18 cellular contexts compared by ENCODE assay signal in the genomic region with DNA sequence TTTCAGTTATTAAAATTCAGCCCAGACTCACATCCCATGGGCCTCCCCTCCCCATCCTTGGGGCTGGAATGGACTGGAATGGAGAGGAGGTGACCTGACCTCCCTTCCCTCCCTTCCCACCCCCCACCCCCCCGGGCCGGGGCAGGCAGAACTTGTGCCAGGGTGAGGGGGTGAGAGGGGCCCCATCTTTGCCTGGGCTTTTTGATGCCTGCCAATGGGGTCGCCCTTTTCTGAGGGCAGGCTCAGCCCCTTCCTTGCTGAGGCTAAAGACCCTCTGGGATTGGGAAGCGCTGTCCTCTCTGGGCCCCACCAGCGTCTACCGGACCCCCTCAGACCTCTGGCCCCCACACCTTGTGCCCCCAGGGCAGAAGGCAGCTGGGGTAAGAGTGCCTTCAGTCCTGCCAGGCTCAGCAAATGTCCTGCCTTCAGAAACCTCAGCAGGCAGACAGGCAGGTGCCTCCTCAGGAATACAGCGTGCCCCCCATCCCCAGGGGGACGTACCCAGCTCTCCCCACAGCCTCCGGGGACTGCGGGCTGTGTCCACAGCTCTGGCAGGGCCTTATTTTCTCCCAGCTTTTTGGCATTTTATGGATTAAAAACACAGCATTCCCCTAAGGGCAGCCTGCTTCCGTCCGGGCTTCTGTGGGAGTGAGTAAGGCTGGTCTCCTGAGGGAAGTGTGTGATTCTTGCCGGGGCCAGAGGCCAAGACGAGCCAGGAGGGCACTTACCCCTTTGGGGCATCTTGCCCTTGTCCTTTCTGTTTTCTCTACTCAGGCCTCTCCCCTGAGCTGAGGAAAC. TPM values are rescaled to one million over a fixed set of nuclear protein-coding genes. Genes with fewer than 3 reads are reported as not detected.
"Had no signal": no experiment of that assay in that cellular context is flagged by ENCODE, and none has a peak within 500 bp of the region (broad histone marks: within the 10 kb centered on the region; RNA-seq: fewer than 3 reads in every experiment).

No MANE protein-coding gene starts in this region.

- H3K27ac ChIP-seq: cardiac muscle cell, epithelial cell of prostate, foreskin keratinocyte, prostate gland, skin epidermis, suprapubic skin, vagina, VCaP had no signal

- H3K27me3 ChIP-seq: foreskin keratinocyte, suprapubic skin, vagina had no signal

- H3K36me3 ChIP-seq: cardiac muscle cell, prostate gland, suprapubic skin, vagina had no signal

- H3K4me3 ChIP-seq: cardiac muscle cell, lung, prostate gland, skin epidermis, vagina had no signal

- H3K4me1 ChIP-seq: foreskin keratinocyte, prostate gland had no signal

- ATAC-seq: foreskin keratinocyte had no signal

- DNase-seq: activated CD4-positive, alpha-beta T cell treated with anti-CD3 and anti-CD28 coated beads, Interleukin-2, amount 50 U/mL, for 4 hours; endodermal cell; foreskin keratinocyte; islet precursor cell; nephron progenitor cell; right cardiac atrium; stimulated activated CD4-positive, alpha-beta T cell treated with anti-CD3 and anti-CD28 coated beads, Interleukin-15, amount 100 ng/mL, for 24 hours; stimulated activated CD4-positive, alpha-beta T cell treated with anti-CD3 and anti-CD28 coated beads, Interleukin-2, amount 100 ng/mL, for 48 hours; stimulated activated naive CD8-positive, alpha-beta T cell treated with anti-CD3 and anti-CD28 coated beads, Interleukin-15, amount 100 ng/mL, for 72 hours; T-helper 2 cell had no signal

- H3K9me3 ChIP-seq: prostate gland, suprapubic skin, vagina had no signal

RNA-seq across cellular contexts. Expression of a gene that starts 35.5 kb away (rescaled TPM):
- polyA plus RNA-seq: right cardiac atrium had no signal
